In the genomic region with DNA sequence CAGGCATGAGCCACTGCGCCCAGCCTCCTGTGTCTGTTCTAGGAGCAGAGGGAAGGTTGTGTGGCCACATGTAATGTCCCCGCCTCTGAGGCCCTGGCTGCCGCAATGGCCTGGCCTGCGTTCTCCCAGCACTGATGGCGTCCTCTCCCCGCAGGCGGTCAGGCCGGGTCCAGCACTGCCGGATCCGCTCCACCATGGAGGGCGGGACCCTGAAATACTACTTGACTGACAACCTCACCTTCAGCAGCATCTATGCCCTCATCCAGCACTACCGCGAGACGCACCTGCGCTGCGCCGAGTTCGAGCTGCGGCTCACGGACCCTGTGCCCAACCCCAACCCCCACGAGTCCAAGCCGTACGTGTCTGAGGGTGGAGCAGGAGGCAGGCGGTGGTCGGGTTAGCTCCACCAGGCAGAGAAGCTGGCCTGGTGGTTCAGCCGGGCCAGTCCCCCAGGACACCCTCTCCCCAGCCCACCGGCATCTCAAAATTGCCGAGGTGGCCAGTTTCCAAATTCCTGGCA, we compare ENCODE assay signal across 1 cellular context.
TF ChIP-seq lines count a peak whose summit lies in the region.

No MANE protein-coding gene starts in this region.

TF ChIP-seq in IMR-90, 13 proteins besides CTCF, POLR2A, EP300 and RAD21:
- TF ChIP-seq CEBPB (IDR thresholded peaks at IDR 0.05; ENCODE audit: low read depth, low read length) (no peak), BHLHE40 (IDR thresholded peaks at IDR 0.05; ENCODE audit: low read depth, low read length) (no peak), RFX5 (IDR thresholded peaks at IDR 0.05; ENCODE audit: low read depth, low read length) (no peak), NFE2L2 (IDR thresholded peaks at IDR 0.05; ENCODE audit: low read depth, low read length) (no peak), CHD1 (IDR thresholded peaks at IDR 0.05; ENCODE audit: low read depth, low read length) (no peak), MAFK (IDR thresholded peaks at IDR 0.05; ENCODE audit: low read depth, low read length) (no peak), MAZ (IDR thresholded peaks at IDR 0.05; ENCODE audit: borderline replicate concordance, low read depth, low read length) (no peak), MXI1 (IDR thresholded peaks at IDR 0.05; ENCODE audit: borderline replicate concordance, low read depth, low read length) (no peak), FOS (IDR thresholded peaks at IDR 0.05; ENCODE audit: low read depth, low read length) (no peak), SMC3 (IDR thresholded peaks at IDR 0.05; ENCODE audit: low read depth, low read length) (no peak), RCOR1 (IDR thresholded peaks at IDR 0.05; ENCODE audit: insufficient replicate concordance, low read length) (no peak)
- TF ChIP-seq, protein P1, sequence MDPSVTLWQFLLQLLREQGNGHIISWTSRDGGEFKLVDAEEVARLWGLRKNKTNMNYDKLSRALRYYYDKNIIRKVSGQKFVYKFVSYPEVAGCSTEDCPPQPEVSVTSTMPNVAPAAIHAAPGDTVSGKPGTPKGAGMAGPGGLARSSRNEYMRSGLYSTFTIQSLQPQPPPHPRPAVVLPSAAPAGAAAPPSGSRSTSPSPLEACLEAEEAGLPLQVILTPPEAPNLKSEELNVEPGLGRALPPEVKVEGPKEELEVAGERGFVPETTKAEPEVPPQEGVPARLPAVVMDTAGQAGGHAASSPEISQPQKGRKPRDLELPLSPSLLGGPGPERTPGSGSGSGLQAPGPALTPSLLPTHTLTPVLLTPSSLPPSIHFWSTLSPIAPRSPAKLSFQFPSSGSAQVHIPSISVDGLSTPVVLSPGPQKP (IDR thresholded peaks at IDR 0.05; ENCODE audit: borderline replicate concordance, low read depth, low read length) = no peak
TF ChIP-seq in IMR-90: peak in this region for 0.
